ENCODE assay signal across 1 cellular context in genomic region chr7:112945046-112945445, GRCh38.
TF ChIP-seq lines count a peak whose summit lies in the region.

No MANE protein-coding gene starts in this region.

TF ChIP-seq in K562, 482 proteins besides CTCF, POLR2A, EP300 and RAD21 (continued from another document):
- TF ChIP-seq ZBTB9 (CRISPR knock-in tag; IDR thresholded peaks at IDR 0.05): no peak
- TF ChIP-seq, protein P1, sequence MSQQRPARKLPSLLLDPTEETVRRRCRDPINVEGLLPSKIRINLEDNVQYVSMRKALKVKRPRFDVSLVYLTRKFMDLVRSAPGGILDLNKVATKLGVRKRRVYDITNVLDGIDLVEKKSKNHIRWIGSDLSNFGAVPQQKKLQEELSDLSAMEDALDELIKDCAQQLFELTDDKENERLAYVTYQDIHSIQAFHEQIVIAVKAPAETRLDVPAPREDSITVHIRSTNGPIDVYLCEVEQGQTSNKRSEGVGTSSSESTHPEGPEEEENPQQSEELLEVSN (IDR thresholded peaks at IDR 0.05; ENCODE audit: borderline replicate concordance in 1 of 2, extremely low read depth in 1 of 2, insufficient read depth in 1 of 2, insufficient read length in 1 of 2, low read depth in 1 of 2, low read length in 1 of 2, poor library complexity in 1 of 2, severe bottlenecking in 1 of 2): no peak
- no peak for TF ChIP-seq MYNN (IDR thresholded peaks at IDR 0.05)
- no peak for TF ChIP-seq MYNN (CRISPR knock-in tag; IDR thresholded peaks at IDR 0.05)
- TF ChIP-seq CBFB (CRISPR knock-in tag; IDR thresholded peaks at IDR 0.05): no peak
- no peak for TF ChIP-seq SNIP1 (IDR thresholded peaks at IDR 0.05; ENCODE audit: low read depth)
- no peak for TF ChIP-seq GTF2A2 (tag; IDR thresholded peaks at IDR 0.05)
